Comparison of ENCODE assay signal across 28 cellular contexts in genomic region chr3:164236856-164237255, GRCh38.
"Had no signal": no experiment of that assay in that cellular context is flagged by ENCODE, and none has a peak within 500 bp of the region (broad histone marks: within the 10 kb centered on the region; RNA-seq: fewer than 3 reads in every experiment).

No MANE protein-coding gene starts in this region.

- DNase-seq: activated CD4-positive, alpha-beta memory T cell treated with anti-CD3 and anti-CD28 coated beads for 36 hours; activated CD4-positive, alpha-beta T cell treated with anti-CD3 and anti-CD28 coated beads for 36 hours; activated CD4-positive, alpha-beta T cell treated with anti-CD3 and anti-CD28 coated beads, Interleukin-2, amount 10 ng/mL, durations not matched to agents 24 days and 14 days; activated CD4-positive, CD25-positive, alpha-beta regulatory T cell; activated CD4-positive, CD25-positive, alpha-beta regulatory T cell treated with anti-CD3 and anti-CD28 coated beads, Interleukin-2, amount 50 U/mL, for 72 hours; activated CD8-positive, alpha-beta memory T cell treated with anti-CD3 and anti-CD28 coated beads, Interleukin-2, amount 50 U/mL, for 48 hours; activated CD8-positive, alpha-beta T cell treated with anti-CD3 and anti-CD28 coated beads, Interleukin-2, amount 10 ng/mL, durations not matched to agents 7 days and 5 days; activated gamma-delta T cell; activated naive CD4-positive, alpha-beta T cell; activated naive CD4-positive, alpha-beta T cell treated with anti-CD3 and anti-CD28 coated beads, Interleukin-2, amount 10 ng/mL, durations not matched to agents 7 days and 5 days; activated naive CD8-positive, alpha-beta T cell treated with anti-CD3 and anti-CD28 coated beads, Interleukin-2, amount 10 ng/mL, durations not matched to agents 7 days and 5 days; activated T-cell treated with anti-CD3 and anti-CD28 coated beads for 4 hours; activated T-cell treated with anti-CD3 and anti-CD28 coated beads, Interleukin-2, amount 50 U/mL, for 24 hours; activated T-cell treated with anti-CD3 and anti-CD28 coated beads, Interleukin-2, amount 50 U/mL, for 72 hours; central memory CD4-positive, alpha-beta T cell; cerebellar nuclear complex; colonic mucosa; effector CD8-positive, alpha-beta T cell; esophagus squamous epithelium; foreskin melanocyte; T-helper 1 cell; T-helper 17 cell; T1000 had no signal

- H3K27me3 Mint-ChIP-seq: activated CD4-positive, alpha-beta memory T cell treated with anti-CD3 and anti-CD28 coated beads for 36 hours; activated CD4-positive, alpha-beta T cell treated with anti-CD3 and anti-CD28 coated beads for 36 hours; activated CD4-positive, alpha-beta T cell treated with anti-CD3 and anti-CD28 coated beads, Interleukin-2, amount 10 ng/mL, durations not matched to agents 24 days and 14 days; activated naive CD4-positive, alpha-beta T cell treated with anti-CD3 and anti-CD28 coated beads, Interleukin-2, amount 10 ng/mL, durations not matched to agents 7 days and 5 days; activated naive CD8-positive, alpha-beta T cell treated with anti-CD3 and anti-CD28 coated beads, Interleukin-2, amount 10 ng/mL, durations not matched to agents 7 days and 5 days; activated T-cell treated with anti-CD3 and anti-CD28 coated beads, Interleukin-2, amount 50 U/mL, for 24 hours; brain; T-helper 17 cell had no signal

- FAIRE-seq: endometrium, endothelial cell of umbilical vein had no signal

- H3K4me1 Mint-ChIP-seq: activated CD4-positive, alpha-beta T cell treated with anti-CD3 and anti-CD28 coated beads for 36 hours; activated CD4-positive, alpha-beta T cell treated with anti-CD3 and anti-CD28 coated beads, Interleukin-2, amount 10 ng/mL, durations not matched to agents 24 days and 14 days; activated naive CD4-positive, alpha-beta T cell treated with anti-CD3 and anti-CD28 coated beads, Interleukin-2, amount 10 ng/mL, durations not matched to agents 7 days and 5 days; activated naive CD8-positive, alpha-beta T cell treated with anti-CD3 and anti-CD28 coated beads, Interleukin-2, amount 10 ng/mL, durations not matched to agents 7 days and 5 days; T-helper 17 cell had no signal

- H3K36me3 Mint-ChIP-seq: activated CD4-positive, alpha-beta memory T cell treated with anti-CD3 and anti-CD28 coated beads for 36 hours; activated naive CD4-positive, alpha-beta T cell treated with anti-CD3 and anti-CD28 coated beads, Interleukin-2, amount 10 ng/mL, durations not matched to agents 7 days and 5 days; activated naive CD4-positive, alpha-beta T cell treated with anti-CD3 and anti-CD28 coated beads, Interleukin-2, amount 50 U/mL, for 72 hours; activated naive CD8-positive, alpha-beta T cell treated with anti-CD3 and anti-CD28 coated beads, Interleukin-2, amount 10 ng/mL, durations not matched to agents 7 days and 5 days; brain had no signal

- H3K27ac Mint-ChIP-seq: activated CD4-positive, alpha-beta memory T cell treated with anti-CD3 and anti-CD28 coated beads for 36 hours; activated CD4-positive, alpha-beta T cell treated with anti-CD3 and anti-CD28 coated beads for 36 hours; activated CD4-positive, alpha-beta T cell treated with anti-CD3 and anti-CD28 coated beads, Interleukin-2, amount 10 ng/mL, durations not matched to agents 24 days and 14 days; activated CD8-positive, alpha-beta T cell treated with anti-CD3 and anti-CD28 coated beads, Interleukin-2, amount 10 ng/mL, durations not matched to agents 7 days and 5 days; activated naive CD4-positive, alpha-beta T cell treated with anti-CD3 and anti-CD28 coated beads, Interleukin-2, amount 10 ng/mL, durations not matched to agents 7 days and 5 days; activated naive CD4-positive, alpha-beta T cell treated with anti-CD3 and anti-CD28 coated beads, Interleukin-2, amount 50 U/mL, for 72 hours; activated naive CD8-positive, alpha-beta T cell treated with anti-CD3 and anti-CD28 coated beads, Interleukin-2, amount 10 ng/mL, durations not matched to agents 7 days and 5 days; activated T-cell treated with anti-CD3 and anti-CD28 coated beads, Interleukin-2, amount 50 U/mL, for 24 hours; activated T-cell treated with anti-CD3 and anti-CD28 coated beads, Interleukin-2, amount 50 U/mL, for 72 hours; brain; T-helper 17 cell; T-helper 2 cell treated with Interferon-gamma antibody and Interleukin-4, amounts not matched to agents 5 μg/mL and 100 μg/mL, for 36 hours had no signal

- H3K4me3 Mint-ChIP-seq: activated CD4-positive, alpha-beta memory T cell treated with anti-CD3 and anti-CD28 coated beads for 36 hours; activated CD4-positive, alpha-beta T cell treated with anti-CD3 and anti-CD28 coated beads for 36 hours; activated CD4-positive, alpha-beta T cell treated with anti-CD3 and anti-CD28 coated beads, Interleukin-2, amount 10 ng/mL, durations not matched to agents 24 days and 14 days; activated CD8-positive, alpha-beta T cell treated with anti-CD3 and anti-CD28 coated beads, Interleukin-2, amount 10 ng/mL, durations not matched to agents 7 days and 5 days; activated naive CD4-positive, alpha-beta T cell treated with anti-CD3 and anti-CD28 coated beads, Interleukin-2, amount 10 ng/mL, durations not matched to agents 7 days and 5 days; activated naive CD8-positive, alpha-beta T cell treated with anti-CD3 and anti-CD28 coated beads, Interleukin-2, amount 10 ng/mL, durations not matched to agents 7 days and 5 days; activated T-cell treated with anti-CD3 and anti-CD28 coated beads, Interleukin-2, amount 50 U/mL, for 24 hours; activated T-cell treated with anti-CD3 and anti-CD28 coated beads, Interleukin-2, amount 50 U/mL, for 72 hours; brain; T-helper 17 cell; T-helper 2 cell treated with Interferon-gamma antibody and Interleukin-4, amounts not matched to agents 5 μg/mL and 100 μg/mL, for 36 hours had no signal

- H3K9me3 Mint-ChIP-seq: activated naive CD8-positive, alpha-beta T cell treated with anti-CD3 and anti-CD28 coated beads, Interleukin-2, amount 10 ng/mL, durations not matched to agents 7 days and 5 days; brain had no signal
